Comparison of ENCODE assay signal across 7 cellular contexts in genomic region chr3:179015551-179016020, GRCh38. TPM values are rescaled to one million over a fixed set of nuclear protein-coding genes. Genes with fewer than 3 reads are reported as not detected.
DNase-seq lines count a peak whose midpoint lies in the region; ATAC-seq and TF ChIP-seq lines count a peak whose summit lies in the region.

No MANE protein-coding gene starts in this region.

- H2AFZ ChIP-seq in GM23248 (0 out of 2 replicates have a peak overlapping the region, but pooled peaks have one; percentile 22), OCI-LY3 (ENCODE audit: low read depth, low read length) (no peak overlapping the region)

- H3K27ac ChIP-seq in GM23248 (no peak overlapping the region; the same call in 1 of the 2 replicates), OCI-LY3 (ENCODE audit: low read length) (peak overlapping the region; percentile 96), prostate gland (no peak overlapping the region)

- no peak overlapping the region for H3K4me2 ChIP-seq in GM23248 (ENCODE audit: unreplicated experiment)
- H3K4me2 ChIP-seq in OCI-LY3 (ENCODE audit: low read length): peak overlapping the region; percentile 95

- DNase-seq in GM12864 (ENCODE audit: low read depth): peak; percentile 84
- peak; percentile 80 for DNase-seq in GM23248
- DNase-seq in KBM-7: peak; percentile 89
- peak; percentile 65 for DNase-seq in germinal center (ENCODE audit: low spot score)
- DNase-seq in prostate gland (ENCODE audit: low spot score): peak; percentile 60

- H3F3A ChIP-seq in GM23248 (ENCODE audit: insufficient read depth): peaks cover 23% of the 10 kb centered on the region; the same call in 1 of the 2 replicates

- 0 to 3% methylated on average over 1 of the region's 1 CpG for WGBS in GM23248 (ENCODE audit: low coverage in 1 of 2, low lambda C conversion rate in 2 of 2, missing lambda C conversion rate in 2 of 2), 2 experiments
- 0% methylated on average over 1 of the region's 1 CpG for WGBS in prostate gland

- H3K27me3 Mint-ChIP-seq in activated T-helper 17 cell treated with anti-CD3 and anti-CD28 coated beads, Interleukin-2, amount 50 U/mL, for 72 hours: no peaks in the 10 kb centered on the region

- no peaks in the 10 kb centered on the region for H3K9me3 Mint-ChIP-seq in activated T-helper 17 cell treated with anti-CD3 and anti-CD28 coated beads, Interleukin-2, amount 50 U/mL, for 72 hours

- H3K27ac Mint-ChIP-seq in activated T-helper 17 cell treated with anti-CD3 and anti-CD28 coated beads, Interleukin-2, amount 50 U/mL, for 72 hours: peak overlapping the region; percentile 66

- peak; percentile 78 for ATAC-seq in activated T-helper 17 cell treated with anti-CD3 and anti-CD28 coated beads, Interleukin-2, amount 50 U/mL, for 72 hours (replicated peaks)

- H3K4me1 ChIP-seq in GM23248 (ENCODE audit: insufficient read depth): peaks cover 12% of the 10 kb centered on the region; the same call in 1 of the 2 replicates
- peaks cover 52% of the 10 kb centered on the region for H3K4me1 ChIP-seq in OCI-LY3 (ENCODE audit: low read length)
- no peaks in the 10 kb centered on the region for H3K4me1 ChIP-seq in prostate gland (replicated peaks)

- intact Hi-C loops in prostate gland (cut with DNase I): loop anchor here (2.0 to 10.0 kb wide), 3 partner anchors 89 to 301 kb away; partner anchors contain the start of gene PIK3CA

- no peaks in the 10 kb centered on the region for H3K27me3 ChIP-seq in GM23248 (replicated peaks; ENCODE audit: insufficient read depth)
- no peaks in the 10 kb centered on the region for H3K27me3 ChIP-seq in OCI-LY3 (ENCODE audit: low read depth, low read length)
- H3K27me3 ChIP-seq in prostate gland (replicated peaks; ENCODE audit: insufficient read depth): no peaks in the 10 kb centered on the region

- in situ Hi-C loops in GM23248 (cut with MboI): loop anchor here (5.0 kb wide), 1 partner anchor 302 kb away; no protein-coding TSS in a partner anchor
- in situ Hi-C loops in KBM-7 (cut with MboI; ENCODE audit: low pct_unique_long_range_greater_than_20kb, low sequenced_read_pairs): loop anchor here (25.0 kb wide), 1 partner anchor 297 kb away; the partner anchor contains the start of gene ZNF639

- TF ChIP-seq POLR2A in prostate gland (IDR thresholded peaks at IDR 0.05): no peak

- peaks cover 11% of the 10 kb centered on the region; the same call in 1 of the 2 replicates for H3K79me2 ChIP-seq in GM23248 (ENCODE audit: insufficient read depth)
- peaks cover 33% of the 10 kb centered on the region for H3K79me2 ChIP-seq in OCI-LY3 (ENCODE audit: low read length)

- no peaks in the 10 kb centered on the region for H3K9me3 ChIP-seq in GM23248 (ENCODE audit: low read depth)
- H3K9me3 ChIP-seq in OCI-LY3 (ENCODE audit: insufficient read depth, low read length): no peaks in the 10 kb centered on the region
- H3K9me3 ChIP-seq in prostate gland: no peaks in the 10 kb centered on the region

- H3K9ac ChIP-seq in GM23248: no peak overlapping the region
- H3K9ac ChIP-seq in OCI-LY3 (ENCODE audit: low read length): peak overlapping the region; percentile 76

- no peaks in the 10 kb centered on the region for H3K9me2 ChIP-seq in GM23248 (ENCODE audit: insufficient read depth)

- H3K36me3 ChIP-seq in GM23248 (ENCODE audit: low read depth): peaks cover 16% of the 10 kb centered on the region
- H3K36me3 ChIP-seq in OCI-LY3 (replicated peaks; ENCODE audit: low read depth, low read length): peaks cover 11% of the 10 kb centered on the region
- H3K36me3 ChIP-seq in prostate gland: no peaks in the 10 kb centered on the region

- peaks cover 15% of the 10 kb centered on the region for H3K4me1 Mint-ChIP-seq in activated T-helper 17 cell treated with anti-CD3 and anti-CD28 coated beads, Interleukin-2, amount 50 U/mL, for 72 hours

- TF ChIP-seq CTCF in GM12864 (IDR thresholded peaks at IDR 0.05; ENCODE audit: low read depth, low read length, missing control alignments) (peak; percentile 69), OCI-LY3 (IDR thresholded peaks at IDR 0.05; ENCODE audit: low read depth, low read length) (peak; percentile 92), prostate gland (IDR thresholded peaks at IDR 0.05) (peak; percentile 37 to 81 (median 72))

- peaks cover 5% of the 10 kb centered on the region for H3K36me3 Mint-ChIP-seq in activated T-helper 17 cell treated with anti-CD3 and anti-CD28 coated beads, Interleukin-2, amount 50 U/mL, for 72 hours (ENCODE audit: low read depth)

- no peak overlapping the region for H3K4me3 ChIP-seq in GM12864 (ENCODE audit: low read depth, low read length)
- H3K4me3 ChIP-seq in GM23248: no peak overlapping the region
- peak overlapping the region; percentile 71; the same call in 1 of the 2 replicates for H3K4me3 ChIP-seq in OCI-LY3 (ENCODE audit: low read length)
- H3K4me3 ChIP-seq in prostate gland: no peak overlapping the region

- H4K20me1 ChIP-seq in GM23248 (ENCODE audit: insufficient read depth) (no peaks in the 10 kb centered on the region), OCI-LY3 (ENCODE audit: insufficient read depth, low read length) (no peaks in the 10 kb centered on the region)

- H3K4me3 Mint-ChIP-seq in activated T-helper 17 cell treated with anti-CD3 and anti-CD28 coated beads, Interleukin-2, amount 50 U/mL, for 72 hours: peak overlapping the region; percentile 38

RNA-seq across cellular contexts. Expression of gene ZMAT3, which starts 56.0 kb away (rescaled TPM):
- 23.6 and 24.8 TPM in 2 replicates for total RNA-seq in GM23248 (2014; rRNA removed; shearing (Covaris generic))
- polyA plus RNA-seq in GM23248 (2016; fragmentation: Nextera tagmentation; extraction: Ambion mirVana): 37.8 and 40.1 TPM in 2 replicates
- total RNA-seq in activated T-helper 17 cell treated with anti-CD3 and anti-CD28 coated beads, Interleukin-2, amount 50 U/mL, for 72 hours: 10 to 100 TPM; 20.4 to 25.3 TPM
- total RNA-seq in prostate gland: 10 to 100 TPM; 15.1 to 21.3 TPM
